In the genomic region with DNA sequence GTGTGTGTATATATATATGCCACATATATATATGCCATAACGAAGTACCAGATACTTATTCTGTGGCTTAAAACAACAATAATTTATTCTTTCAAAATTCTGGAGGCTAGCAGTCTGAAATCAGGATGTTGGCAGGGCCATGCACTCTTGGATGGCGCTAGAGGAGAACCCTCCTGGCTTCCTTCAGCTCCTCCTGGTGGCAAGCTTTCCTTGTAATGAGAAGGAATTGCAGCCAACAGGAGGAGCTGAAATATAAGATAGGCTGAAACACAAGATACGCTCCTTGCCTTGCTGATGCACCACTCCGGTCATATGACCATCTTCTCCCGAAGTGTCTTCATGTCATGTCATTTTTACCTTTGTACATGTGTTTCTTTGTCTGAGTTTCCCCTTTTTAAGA, we compare ENCODE assay signal across 22 cellular contexts.
DNase-seq lines count a peak whose midpoint lies in the region; ATAC-seq and TF ChIP-seq lines count a peak whose summit lies in the region.
"Had no signal": no experiment of that assay in that cellular context is flagged by ENCODE, and none has a peak within 500 bp of the region (broad histone marks: within the 10 kb centered on the region; RNA-seq: fewer than 3 reads in every experiment).

No MANE protein-coding gene starts in this region.

- H3K27me3 ChIP-seq in brain microvascular endothelial cell (replicated peaks): no peaks in the 10 kb centered on the region
- H3K27me3 ChIP-seq: ascending aorta; BLaER1 treated with 17β-estradiol and CSF1 and Interleukin-3, amounts not matched to agents 10 nM and 100 nM; upper lobe of right lung had no signal

- intact Hi-C loops in posterior vena cava (cut with DNase I): no loop called here

- in situ Hi-C loops in brain microvascular endothelial cell (cut with HindIII; ENCODE audit: low pct_ligation_motif_present, low sequenced_read_pairs): no loop called here

- ATAC-seq in HG02885 (IDR thresholded peaks at IDR 0.05; ENCODE audit: poor library complexity, unreplicated experiment): no peak
- ATAC-seq: activated CD8-positive, alpha-beta memory T cell treated with anti-CD3 and anti-CD28 coated beads, Interleukin-2, amount 10 ng/mL, durations not matched to agents 7 days and 5 days; left ventricle myocardium superior; Right ventricle myocardium inferior; stimulated activated naive CD8-positive, alpha-beta T cell treated with anti-CD3 and anti-CD28 coated beads, Interleukin-15, amount 100 ng/mL, for 72 hours; upper lobe of right lung had no signal

- H3K27me3 Mint-ChIP-seq in nephron progenitor cell (ENCODE audit: low read depth, poor library complexity): no peaks in the 10 kb centered on the region
- H3K27me3 Mint-ChIP-seq: activated CD8-positive, alpha-beta memory T cell treated with anti-CD3 and anti-CD28 coated beads, Interleukin-2, amount 10 ng/mL, durations not matched to agents 7 days and 5 days; stimulated activated naive CD8-positive, alpha-beta T cell treated with anti-CD3 and anti-CD28 coated beads, Interleukin-15, amount 100 ng/mL, for 72 hours had no signal

- H3K36me3 Mint-ChIP-seq in nephron progenitor cell (ENCODE audit: low read depth): no peaks in the 10 kb centered on the region
- H3K36me3 Mint-ChIP-seq: activated CD8-positive, alpha-beta memory T cell treated with anti-CD3 and anti-CD28 coated beads, Interleukin-2, amount 10 ng/mL, durations not matched to agents 7 days and 5 days had no signal

- no peak overlapping the region for H3K4me3 ChIP-seq in brain microvascular endothelial cell (ENCODE audit: low read depth, low read length)
- H3K4me3 ChIP-seq: ascending aorta; BLaER1 treated with 17β-estradiol and CSF1 and Interleukin-3, amounts not matched to agents 10 nM and 100 nM; upper lobe of right lung had no signal

- no peaks in the 10 kb centered on the region for H3K36me3 ChIP-seq in brain microvascular endothelial cell (replicated peaks)
- H3K36me3 ChIP-seq: ascending aorta; BLaER1 treated with 17β-estradiol and CSF1 and Interleukin-3, amounts not matched to agents 10 nM and 100 nM; upper lobe of right lung had no signal

- H3K9me3 Mint-ChIP-seq in nephron progenitor cell: no peaks in the 10 kb centered on the region

- H3K4me3 Mint-ChIP-seq in nephron progenitor cell: no peak overlapping the region
- H3K4me3 Mint-ChIP-seq: activated CD8-positive, alpha-beta memory T cell treated with anti-CD3 and anti-CD28 coated beads, Interleukin-2, amount 10 ng/mL, durations not matched to agents 7 days and 5 days; stimulated activated naive CD8-positive, alpha-beta T cell treated with anti-CD3 and anti-CD28 coated beads, Interleukin-15, amount 100 ng/mL, for 72 hours had no signal

- peak; percentile 28 for DNase-seq in DMS 273 (lab: John Stamatoyannopoulos, UW; ENCODE audit: unreplicated experiment)
- DNase-seq in DMS 273 treated with DMSO at 0.1 percent for 48 hours (lab: John Stamatoyannopoulos, UW): no peak
- DNase-seq in M059J (ENCODE audit: low read depth): peak; percentile 31
- DNase-seq in brain microvascular endothelial cell: no peak
- DNase-seq in nephron progenitor cell: no peak
- no peak for DNase-seq in posterior vena cava (ENCODE audit: low spot score)
- DNase-seq in activated T-cell treated with anti-CD3 and anti-CD28 coated beads, Interleukin-2, amount 50 U/mL, for 48 hours: no peak
- DNase-seq: 8988T; activated CD4-positive, alpha-beta T cell treated with anti-CD3 and anti-CD28 coated beads for 1 hour; activated CD8-positive, alpha-beta memory T cell treated with anti-CD3 and anti-CD28 coated beads, Interleukin-2, amount 10 ng/mL, durations not matched to agents 7 days and 5 days; activated gamma-delta T cell treated with Interleukin-2 at 50 U/mL for 16 hours; DMS79; left ventricle myocardium superior; NCI-H1930; NCI-H526 treated with DMSO at 0.1 percent for 48 hours; stimulated activated CD4-positive, alpha-beta T cell treated with anti-CD3 and anti-CD28 coated beads, Interleukin-1b, Interleukin-23, amount 100 ng/mL, for 48 hours; stimulated activated naive CD8-positive, alpha-beta T cell treated with anti-CD3 and anti-CD28 coated beads, Interleukin-15, amount 100 ng/mL, for 72 hours; upper lobe of right lung had no signal

- H3K27ac Mint-ChIP-seq in nephron progenitor cell: no peak overlapping the region
- H3K27ac Mint-ChIP-seq: activated CD8-positive, alpha-beta memory T cell treated with anti-CD3 and anti-CD28 coated beads, Interleukin-2, amount 10 ng/mL, durations not matched to agents 7 days and 5 days; stimulated activated naive CD8-positive, alpha-beta T cell treated with anti-CD3 and anti-CD28 coated beads, Interleukin-15, amount 100 ng/mL, for 72 hours had no signal

- TF ChIP-seq CTCF in brain microvascular endothelial cell (IDR thresholded peaks at IDR 0.05; ENCODE audit: low read depth, low read length, missing control alignments) (peak; percentile 10), nephron progenitor cell (IDR thresholded peaks at IDR 0.05) (peak; percentile 15)

- H3K4me1 Mint-ChIP-seq in nephron progenitor cell: peaks cover 8% of the 10 kb centered on the region
- H3K4me1 Mint-ChIP-seq: stimulated activated naive CD8-positive, alpha-beta T cell treated with anti-CD3 and anti-CD28 coated beads, Interleukin-15, amount 100 ng/mL, for 72 hours had no signal

- H3K27ac ChIP-seq in brain microvascular endothelial cell: no peak overlapping the region
- H3K27ac ChIP-seq: ascending aorta; BLaER1 treated with 17β-estradiol and CSF1 and Interleukin-3, amounts not matched to agents 10 nM and 100 nM; upper lobe of right lung had no signal

Comparison
In these comparisons a context has a peak if more than half of its experiments do, and no peak if none do; other contexts are left out.
1. DNase-seq: peak in DMS 273 (single experiment) and M059J (single experiment); none in DMS 273 treated with DMSO at 0.1 percent for 48 hours (single experiment), brain microvascular endothelial cell (single experiment), nephron progenitor cell (single experiment), posterior vena cava (single experiment) and activated T-cell treated with anti-CD3 and anti-CD28 coated beads, Interleukin-2, amount 50 U/mL, for 48 hours (0 of 2).